ENCODE assay signal across 21 cellular contexts in the genomic region with DNA sequence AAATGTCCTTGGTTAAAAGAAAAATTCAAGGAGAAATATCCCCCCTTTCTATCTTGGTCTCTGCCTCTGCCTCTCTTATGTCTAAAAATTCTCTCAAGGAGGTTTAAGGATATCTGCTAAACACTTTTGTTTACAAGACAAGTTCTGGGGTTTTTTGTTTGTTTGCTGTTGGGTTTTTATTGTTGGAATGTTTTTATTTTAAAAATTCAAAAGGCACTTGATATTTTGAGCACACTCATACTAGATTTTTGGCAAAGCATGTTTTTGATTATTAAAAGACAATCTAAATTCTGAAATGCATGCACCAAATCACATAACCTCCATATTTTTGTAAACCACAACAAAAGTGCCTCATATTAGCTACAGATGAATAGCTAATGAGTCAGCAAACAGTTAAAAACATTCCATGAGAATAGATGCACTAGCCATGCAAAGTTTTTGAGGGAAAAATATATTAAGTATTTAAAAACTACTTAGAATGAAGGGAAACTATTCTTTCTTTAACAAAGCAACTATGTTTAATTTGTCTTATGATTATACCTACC.
DNase-seq lines count a peak whose midpoint lies in the region; ATAC-seq, FAIRE-seq and TF ChIP-seq lines count a peak whose summit lies in the region.
"Had no signal": no experiment of that assay in that cellular context is flagged by ENCODE, and none has a peak within 500 bp of the region (broad histone marks: within the 10 kb centered on the region; RNA-seq: fewer than 3 reads in every experiment).

No MANE protein-coding gene starts in this region.

- peaks cover 21% of the 10 kb centered on the region for H3K4me1 ChIP-seq in SJSA1 (replicated peaks)

- POLR2A ChIA-PET in activated CD4-positive, alpha-beta T cell treated with anti-CD3 and anti-CD28 coated beads for 36 hours (lab: Charles Lee): no interaction called here

- no peak for ATAC-seq in activated CD4-positive, alpha-beta T cell treated with anti-CD3 and anti-CD28 coated beads for 36 hours
- ATAC-seq: Panc1; right cardiac atrium; stimulated activated naive CD8-positive, alpha-beta T cell treated with anti-CD3 and anti-CD28 coated beads, Interleukin-15, Interleukin-2, amounts not matched to agents 100 U/mL and 50 U/mL, for 24 hours had no signal

- H3K27me3 Mint-ChIP-seq in activated CD4-positive, alpha-beta T cell treated with anti-CD3 and anti-CD28 coated beads for 36 hours: no peaks in the 10 kb centered on the region
- H3K27me3 Mint-ChIP-seq: activated CD4-positive, alpha-beta memory T cell treated with anti-CD3 and anti-CD28 coated beads, Interleukin-2, amount 10 ng/mL, durations not matched to agents 7 days and 5 days; IgD-negative memory B cell; naive B cell had no signal

- DNase-seq in GM03348 (ENCODE audit: low spot score) (peak; percentile 60), SJSA1 (ENCODE audit: low read depth in 1 of 2, low spot score in 2 of 2) (peak in 1 of 2 experiments; percentile 76), fibroblast of gingiva (ENCODE audit: low read depth) (peak; percentile 32), renal cortical epithelial cell (ENCODE audit: low read depth) (peak; percentile 74), NCI-H1092 (lab: John Stamatoyannopoulos, UW) (no peak), DMS53 (lab: John Stamatoyannopoulos, UW) (no peak), D721Med (ENCODE audit: insufficient read length, low spot score) (no peak)
- DNase-seq in activated CD4-positive, alpha-beta T cell treated with anti-CD3 and anti-CD28 coated beads for 36 hours: no peak
- DNase-seq: activated CD4-positive, alpha-beta memory T cell treated with anti-CD3 and anti-CD28 coated beads, Interleukin-2, amount 10 ng/mL, durations not matched to agents 7 days and 5 days; activated naive CD4-positive, alpha-beta T cell; GDM1; naive B cell; NCI-H1436; NCI-H510A; right cardiac atrium; stimulated activated naive CD8-positive, alpha-beta T cell treated with anti-CD3 and anti-CD28 coated beads, Interleukin-15, Interleukin-2, amounts not matched to agents 100 U/mL and 50 U/mL, for 24 hours; T-helper 2 cell had no signal

- H3K4me3 Mint-ChIP-seq in activated CD4-positive, alpha-beta T cell treated with anti-CD3 and anti-CD28 coated beads for 36 hours: no peak overlapping the region
- H3K4me3 Mint-ChIP-seq: activated CD4-positive, alpha-beta memory T cell treated with anti-CD3 and anti-CD28 coated beads, Interleukin-2, amount 10 ng/mL, durations not matched to agents 7 days and 5 days; CD14-positive monocyte; IgD-negative memory B cell; naive B cell had no signal

- CTCF ChIA-PET in activated CD4-positive, alpha-beta T cell treated with anti-CD3 and anti-CD28 coated beads for 36 hours (lab: Charles Lee): interaction anchor here (1.0 kb wide), 1 partner anchor 9 kb away, joined by 4 read pairs; no protein-coding TSS in a partner anchor

- no peaks in the 10 kb centered on the region for H3K9me3 ChIP-seq in SJSA1 (replicated peaks)

- no peak for TF ChIP-seq CTCF in D721Med (IDR thresholded peaks at IDR 0.05; ENCODE audit: insufficient read depth, missing control alignments)

- no peak for FAIRE-seq in D721Med (lab: Jason Lieb, UNC)
- FAIRE-seq: colon had no signal

- peaks cover 7% of the 10 kb centered on the region for H3K4me1 Mint-ChIP-seq in activated CD4-positive, alpha-beta T cell treated with anti-CD3 and anti-CD28 coated beads for 36 hours
- H3K4me1 Mint-ChIP-seq: activated CD4-positive, alpha-beta memory T cell treated with anti-CD3 and anti-CD28 coated beads, Interleukin-2, amount 10 ng/mL, durations not matched to agents 7 days and 5 days had no signal

- H3K36me3 Mint-ChIP-seq in activated CD4-positive, alpha-beta T cell treated with anti-CD3 and anti-CD28 coated beads for 36 hours (ENCODE audit: low read depth): peaks cover 9% of the 10 kb centered on the region

- H3K27me3 ChIP-seq in SJSA1 (replicated peaks): no peaks in the 10 kb centered on the region

- H3K27ac ChIP-seq in SJSA1: peak overlapping the region; percentile 63

- no peaks in the 10 kb centered on the region for H3K9me3 Mint-ChIP-seq in activated CD4-positive, alpha-beta T cell treated with anti-CD3 and anti-CD28 coated beads for 36 hours (ENCODE audit: low read depth)

- H3K4me3 ChIP-seq in SJSA1: no peak overlapping the region

- H3K36me3 ChIP-seq in SJSA1: no peaks in the 10 kb centered on the region

- intact Hi-C loops in activated CD4-positive, alpha-beta T cell treated with anti-CD3 and anti-CD28 coated beads for 36 hours (cut with DNase I, micrococcal nuclease): no loop called here

- no peak overlapping the region for H3K27ac Mint-ChIP-seq in activated CD4-positive, alpha-beta T cell treated with anti-CD3 and anti-CD28 coated beads for 36 hours
- H3K27ac Mint-ChIP-seq: activated CD4-positive, alpha-beta memory T cell treated with anti-CD3 and anti-CD28 coated beads, Interleukin-2, amount 10 ng/mL, durations not matched to agents 7 days and 5 days; CD14-positive monocyte; IgD-negative memory B cell had no signal

Comparison
In these comparisons a context has a peak if more than half of its experiments do, and no peak if none do; other contexts are left out.
1. DNase-seq: peak in GM03348 (single experiment), fibroblast of gingiva (single experiment) and renal cortical epithelial cell (single experiment); none in NCI-H1092 (single experiment), DMS53 (single experiment), activated CD4-positive, alpha-beta T cell treated with anti-CD3 and anti-CD28 coated beads for 36 hours (single experiment) and D721Med (single experiment).